In genomic region chr7:83210459-83210858, GRCh38 we compare ENCODE assay signal across 3 cellular contexts.
A peak's percentile ranks its signal among the peaks of the same experiment; 100 is the strongest.
TF ChIP-seq lines count a peak whose summit lies in the region.

No MANE protein-coding gene starts in this region.

TF ChIP-seq in SK-N-SH treated with all-trans-retinoic acid at 6 μM for 48 hours, 23 proteins besides CTCF, POLR2A, EP300 and RAD21 (continued from another document):
- TF ChIP-seq PATZ1 (CRISPR knock-in tag; IDR thresholded peaks at IDR 0.05; ENCODE audit: borderline replicate concordance) = peak; percentile 52; the same call in 1 of the 2 replicates
- TF ChIP-seq ESRRG (CRISPR knock-in tag; IDR thresholded peaks at IDR 0.05) = no peak
- no peak for TF ChIP-seq ZNF70 (CRISPR knock-in tag; IDR thresholded peaks at IDR 0.05)
- no peak for TF ChIP-seq GLIS3 (CRISPR knock-in tag; IDR thresholded peaks at IDR 0.05)
- no peak for TF ChIP-seq ZNF565 (CRISPR knock-in tag; conservative IDR thresholded peaks at IDR 0.05; ENCODE audit: low read depth)
- no peak for TF ChIP-seq TCF4 (CRISPR knock-in tag; IDR thresholded peaks at IDR 0.05; ENCODE audit: borderline replicate concordance)
- no peak for TF ChIP-seq ARNTL (CRISPR knock-in tag; IDR thresholded peaks at IDR 0.05; ENCODE audit: borderline replicate concordance, low read depth)
- no peak for TF ChIP-seq TSHZ2 (CRISPR knock-in tag; IDR thresholded peaks at IDR 0.05)
- peak; percentile 75; the same call in 1 of the 2 replicates for TF ChIP-seq ZC3H10 (CRISPR knock-in tag; IDR thresholded peaks at IDR 0.05)
- no peak for TF ChIP-seq OSR1 (CRISPR knock-in tag; IDR thresholded peaks at IDR 0.05)

TF ChIP-seq in SK-N-SH, 30 proteins besides CTCF, POLR2A, EP300 and RAD21 (continued from another document):
- no peak for TF ChIP-seq PBX3 (IDR thresholded peaks at IDR 0.05)
- no peak for TF ChIP-seq TCF12 (IDR thresholded peaks at IDR 0.05)
- TF ChIP-seq SMC3 (IDR thresholded peaks at IDR 0.05; ENCODE audit: low read depth, low read length) = no peak
- no peak for TF ChIP-seq JUND (IDR thresholded peaks at IDR 0.05)
- TF ChIP-seq YY1 (IDR thresholded peaks at IDR 0.05; ENCODE audit: low read depth) = no peak
- no peak for TF ChIP-seq REST (IDR thresholded peaks at IDR 0.05; ENCODE audit: low read depth, low read length)
- TF ChIP-seq MAX (IDR thresholded peaks at IDR 0.05; ENCODE audit: low read depth) = no peak
- no peak for TF ChIP-seq NRF1 (IDR thresholded peaks at IDR 0.05; ENCODE audit: low read depth, low read length)

TF ChIP-seq in HepG2, 621 proteins besides CTCF, POLR2A, EP300 and RAD21 (continued from another document):
- TF ChIP-seq RNF219 (CRISPR knock-in tag; IDR thresholded peaks at IDR 0.05) = no peak
- no peak for TF ChIP-seq NR2C2 (CRISPR knock-in tag; IDR thresholded peaks at IDR 0.05; ENCODE audit: borderline replicate concordance)
- no peak for TF ChIP-seq ZNF326 (CRISPR knock-in tag; IDR thresholded peaks at IDR 0.05; ENCODE audit: borderline replicate concordance)
- TF ChIP-seq ATF4 (CRISPR knock-in tag; IDR thresholded peaks at IDR 0.05) = no peak
- no peak for TF ChIP-seq KLF6 (CRISPR knock-in tag; IDR thresholded peaks at IDR 0.05)
- no peak for TF ChIP-seq XRCC5 (optimal IDR thresholded peaks at IDR 0.05; ENCODE audit: low read length)
- TF ChIP-seq E2F2 (CRISPR knock-in tag; IDR thresholded peaks at IDR 0.05; ENCODE audit: borderline replicate concordance) = no peak
- TF ChIP-seq FOSL1 (CRISPR knock-in tag; IDR thresholded peaks at IDR 0.05; ENCODE audit: borderline replicate concordance) = no peak
- no peak for TF ChIP-seq ZNF781 (CRISPR knock-in tag; IDR thresholded peaks at IDR 0.05; ENCODE audit: borderline replicate concordance, not compliant biosample characterization)
- TF ChIP-seq ZNF503 (CRISPR knock-in tag; IDR thresholded peaks at IDR 0.05) = no peak
- no peak for TF ChIP-seq PHF20 (CRISPR knock-in tag; IDR thresholded peaks at IDR 0.05)
- TF ChIP-seq ZNF687 (CRISPR knock-in tag; IDR thresholded peaks at IDR 0.05) = no peak
